In genomic region chr20:34334654-34335407, GRCh38 we compare ENCODE assay signal across 3 cellular contexts.
TF ChIP-seq lines count a peak whose summit lies in the region.

No MANE protein-coding gene starts in this region.

TF ChIP-seq in SK-N-SH, 30 proteins besides CTCF, POLR2A, EP300 and RAD21:
- no peak for TF ChIP-seq NFIC (IDR thresholded peaks at IDR 0.05; ENCODE audit: borderline replicate concordance)
- TF ChIP-seq ZBTB33 (IDR thresholded peaks at IDR 0.05; ENCODE audit: borderline replicate concordance, low read depth): no peak
- no peak for TF ChIP-seq ELF1 (IDR thresholded peaks at IDR 0.05)

TF ChIP-seq in SK-N-SH treated with all-trans-retinoic acid at 6 μM for 48 hours, 23 proteins besides CTCF, POLR2A, EP300 and RAD21:
- no peak for TF ChIP-seq PPARA (CRISPR knock-in tag; IDR thresholded peaks at IDR 0.05; ENCODE audit: borderline replicate concordance)
- no peak for TF ChIP-seq ZNF8 (CRISPR knock-in tag; IDR thresholded peaks at IDR 0.05)
- no peak for TF ChIP-seq ZFP30 (CRISPR knock-in tag; IDR thresholded peaks at IDR 0.05)
- no peak for TF ChIP-seq SNAI2 (CRISPR knock-in tag; IDR thresholded peaks at IDR 0.05)
- no peak for TF ChIP-seq CSDC2 (CRISPR knock-in tag; IDR thresholded peaks at IDR 0.05)
- TF ChIP-seq TCF4 (CRISPR knock-in tag; IDR thresholded peaks at IDR 0.05; ENCODE audit: borderline replicate concordance): no peak
- no peak for TF ChIP-seq ARNTL (CRISPR knock-in tag; IDR thresholded peaks at IDR 0.05; ENCODE audit: borderline replicate concordance, low read depth)
- TF ChIP-seq ESRRG (CRISPR knock-in tag; IDR thresholded peaks at IDR 0.05): no peak
- TF ChIP-seq RARB (CRISPR knock-in tag; IDR thresholded peaks at IDR 0.05): no peak
- TF ChIP-seq ZNF565 (CRISPR knock-in tag; conservative IDR thresholded peaks at IDR 0.05; ENCODE audit: low read depth): no peak

TF ChIP-seq in HepG2, 621 proteins besides CTCF, POLR2A, EP300 and RAD21 (continues in another document):
- TF ChIP-seq ZKSCAN8 (CRISPR knock-in tag; IDR thresholded peaks at IDR 0.05; ENCODE audit: borderline replicate concordance): peak; percentile 60; the same call in 1 of the 2 replicates
- TF ChIP-seq ZFP90 (CRISPR knock-in tag; IDR thresholded peaks at IDR 0.05; ENCODE audit: borderline replicate concordance): no peak
- no peak for TF ChIP-seq CEBPB (IDR thresholded peaks at IDR 0.05; ENCODE audit: borderline replicate concordance, low read depth, low read length)
- no peak for TF ChIP-seq BCLAF1 (IDR thresholded peaks at IDR 0.05)
- TF ChIP-seq RXRB (CRISPR knock-in tag; IDR thresholded peaks at IDR 0.05; ENCODE audit: borderline replicate concordance): peak; percentile 32; the same call in 1 of the 2 replicates
- no peak for TF ChIP-seq GMEB1 (CRISPR knock-in tag; IDR thresholded peaks at IDR 0.05; ENCODE audit: borderline replicate concordance)
- TF ChIP-seq U2AF2 (IDR thresholded peaks at IDR 0.05; ENCODE audit: low read depth, low read length): no peak
- peak; percentile 98 for TF ChIP-seq CHD4 (IDR thresholded peaks at IDR 0.05; ENCODE audit: borderline replicate concordance, low read length)
- TF ChIP-seq FOXP4 (CRISPR knock-in tag; IDR thresholded peaks at IDR 0.05): no peak; the same call in 1 of the 2 replicates
- TF ChIP-seq AHDC1 (CRISPR knock-in tag; IDR thresholded peaks at IDR 0.05; ENCODE audit: borderline replicate concordance): no peak
- TF ChIP-seq HNRNPK (IDR thresholded peaks at IDR 0.05; ENCODE audit: low read depth, low read length, poor library complexity, severe bottlenecking): no peak
- TF ChIP-seq IKZF4 (CRISPR knock-in tag; IDR thresholded peaks at IDR 0.05; ENCODE audit: borderline replicate concordance, low read depth, not compliant biosample characterization): peak; percentile 19
- peak; percentile 56 for TF ChIP-seq YY1 (IDR thresholded peaks at IDR 0.05; ENCODE audit: insufficient read depth, insufficient replicate concordance, low read depth, low read length)
- no peak; the same call in 1 of the 2 replicates for TF ChIP-seq MEIS1 (CRISPR knock-in tag; IDR thresholded peaks at IDR 0.05; ENCODE audit: borderline replicate concordance)
- no peak for TF ChIP-seq DZIP1 (CRISPR knock-in tag; IDR thresholded peaks at IDR 0.05)
- no peak for TF ChIP-seq GZF1 (CRISPR knock-in tag; IDR thresholded peaks at IDR 0.05)
- TF ChIP-seq CENPBD1 (CRISPR knock-in tag; IDR thresholded peaks at IDR 0.05; ENCODE audit: borderline replicate concordance, low read depth): no peak
- no peak for TF ChIP-seq ZNF207 (IDR thresholded peaks at IDR 0.05; ENCODE audit: borderline replicate concordance)
- TF ChIP-seq MBD4 (IDR thresholded peaks at IDR 0.05; ENCODE audit: borderline replicate concordance, low read length): no peak
- TF ChIP-seq TBX3 (IDR thresholded peaks at IDR 0.05; ENCODE audit: borderline replicate concordance): no peak
- peak; percentile 48; the same call in 1 of the 2 replicates for TF ChIP-seq FOSL2 (CRISPR knock-in tag; IDR thresholded peaks at IDR 0.05)
- no peak for TF ChIP-seq ATAD3A (CRISPR knock-in tag; IDR thresholded peaks at IDR 0.05)
- TF ChIP-seq RELA (CRISPR knock-in tag; IDR thresholded peaks at IDR 0.05): 0 out of 2 replicates have a peak, but pooled peaks have one; percentile 29
- TF ChIP-seq PITX1 (CRISPR knock-in tag; IDR thresholded peaks at IDR 0.05): peak; percentile 52; the same call in 1 of the 2 replicates
- no peak for TF ChIP-seq ZNF350 (CRISPR knock-in tag; IDR thresholded peaks at IDR 0.05; ENCODE audit: borderline replicate concordance, low read depth)
- no peak for TF ChIP-seq ZNF451 (CRISPR knock-in tag; IDR thresholded peaks at IDR 0.05)
- no peak for TF ChIP-seq CENPT (CRISPR knock-in tag; IDR thresholded peaks at IDR 0.05; ENCODE audit: low read depth)
- no peak for TF ChIP-seq RFX1 (IDR thresholded peaks at IDR 0.05)
- TF ChIP-seq DBP (CRISPR knock-in tag; IDR thresholded peaks at IDR 0.05; ENCODE audit: not compliant biosample characterization): no peak
- no peak for TF ChIP-seq PHF5A (CRISPR knock-in tag; IDR thresholded peaks at IDR 0.05; ENCODE audit: low read depth, unreplicated experiment)
- TF ChIP-seq ZNF761 (CRISPR knock-in tag; conservative IDR thresholded peaks at IDR 0.05): no peak
- no peak for TF ChIP-seq DR1 (CRISPR knock-in tag; IDR thresholded peaks at IDR 0.05)
- 0 out of 2 replicates have a peak, but pooled peaks have one; percentile 52 for TF ChIP-seq ZNF530 (CRISPR knock-in tag; IDR thresholded peaks at IDR 0.05; ENCODE audit: low read depth)
- TF ChIP-seq SALL2 (CRISPR knock-in tag; IDR thresholded peaks at IDR 0.05): no peak; the same call in 1 of the 2 replicates
- TF ChIP-seq SPEN (CRISPR knock-in tag; IDR thresholded peaks at IDR 0.05; ENCODE audit: low read depth): peak; percentile 20; the same call in 1 of the 2 replicates
- no peak for TF ChIP-seq ATF7 (IDR thresholded peaks at IDR 0.05)
- 0 out of 2 replicates have a peak, but pooled peaks have one; percentile 50 for TF ChIP-seq ATF7 (CRISPR knock-in tag; IDR thresholded peaks at IDR 0.05)
- TF ChIP-seq ZNF446 (CRISPR knock-in tag; IDR thresholded peaks at IDR 0.05): no peak
- TF ChIP-seq PHF21A (CRISPR knock-in tag; IDR thresholded peaks at IDR 0.05): no peak; the same call in 1 of the 2 replicates
- peak; percentile 43; the same call in 1 of the 2 replicates for TF ChIP-seq NCOA2 (CRISPR knock-in tag; IDR thresholded peaks at IDR 0.05)
- peak; percentile 83 for TF ChIP-seq HIC2 (CRISPR knock-in tag; IDR thresholded peaks at IDR 0.05; ENCODE audit: low read depth)
